In genomic region chr1:51648180-51649109, GRCh38 we compare ENCODE assay signal across 8 cellular contexts. TPM values are rescaled to one million over a fixed set of nuclear protein-coding genes. Genes with fewer than 3 reads are reported as not detected.
DNase-seq lines count a peak whose midpoint lies in the region; ATAC-seq and TF ChIP-seq lines count a peak whose summit lies in the region.

No MANE protein-coding gene starts in this region.

- TF ChIP-seq CTCF in GM12865 (IDR thresholded peaks at IDR 0.05; ENCODE audit: insufficient read depth, low read depth, low read length, missing control alignments) = no peak

- DNase-seq in GM12865 (ENCODE audit: low read depth) (peak; percentile 4), OCI-M1 (lab: John Stamatoyannopoulos, UW) (peak; percentile 94), fibroblast of the conjunctiva (ENCODE audit: low read depth) (peak; percentile 45), renal cortical epithelial cell (ENCODE audit: low read depth) (peak; percentile 38)
- DNase-seq in activated CD4-positive, alpha-beta T cell treated with anti-CD3 and anti-CD28 coated beads for 4 hours = no peak
- DNase-seq in activated CD4-positive, alpha-beta T cell treated with anti-CD3 and anti-CD28 coated beads for 48 hours = no peak

- H3K4me3 ChIP-seq in GM12865 (ENCODE audit: low read depth, low read length) = no peak overlapping the region

- no peak for ATAC-seq in GM21381 (IDR thresholded peaks at IDR 0.05; ENCODE audit: unreplicated experiment)
- ATAC-seq in GM18907 (IDR thresholded peaks at IDR 0.05; ENCODE audit: unreplicated experiment) = no peak

RNA-seq across cellular contexts. Expression of gene OSBPL9, which starts 31.6 kb away (rescaled TPM):
- 114 and 165 TPM in 2 replicates for total RNA-seq in renal cortical epithelial cell

Comparison
In these comparisons a context has a peak if more than half of its experiments do, and no peak if none do; other contexts are left out.
1. DNase-seq: peak in GM12865 (single experiment), OCI-M1 (single experiment), fibroblast of the conjunctiva (single experiment) and renal cortical epithelial cell (single experiment); none in activated CD4-positive, alpha-beta T cell treated with anti-CD3 and anti-CD28 coated beads for 4 hours (0 of 2) and activated CD4-positive, alpha-beta T cell treated with anti-CD3 and anti-CD28 coated beads for 48 hours (single experiment).